8 cellular contexts compared by ENCODE assay signal in genomic region chr19:1243768-1244692, GRCh38. TPM values are rescaled to one million over a fixed set of nuclear protein-coding genes. Genes with fewer than 3 reads are reported as not detected.
A peak's percentile ranks its signal among the peaks of the same experiment; 100 is the strongest.
DNase-seq lines count a peak whose midpoint lies in the region; ATAC-seq and TF ChIP-seq lines count a peak whose summit lies in the region.

No MANE protein-coding gene starts in this region.

- DNase-seq in DMS 273 (lab: John Stamatoyannopoulos, UW; ENCODE audit: unreplicated experiment) (peak; percentile 93), IMR-90 (peak; percentile 77), globus pallidus (ENCODE audit: low spot score) (peak; percentile 86), trophoblast cell (peak; percentile 70 to 84), transverse colon (peak; percentile 91)
- DNase-seq in activated naive CD4-positive, alpha-beta T cell treated with anti-CD3 and anti-CD28 coated beads, Interleukin-2, amount 50 U/mL, for 16 hours: peak; percentile 88

- peaks cover 22% of the 10 kb centered on the region for H4K20me1 ChIP-seq in IMR-90 (ENCODE audit: insufficient read depth, low read length)

- no TSS peak for BruUV-seq in IMR-90 (replicated peaks; lab: Mats Ljungman, UMichigan)

- TF ChIP-seq RAD21 in IMR-90 (IDR thresholded peaks at IDR 0.05; ENCODE audit: low read length): peak; percentile 89

- H3K4ac ChIP-seq in IMR-90 (ENCODE audit: low read depth, low read length) (peak overlapping the region; percentile 47), trophoblast cell (ENCODE audit: low read depth, low read length) (no peak overlapping the region)

- H3K79me1 ChIP-seq in IMR-90 (ENCODE audit: low read depth in 1 of 2, low read length in 2 of 2) (peaks cover 4 to 54% of the 10 kb centered on the region in 2 experiments; a peak in 2 of 4 replicates), trophoblast cell (ENCODE audit: low read length) (peaks cover 17% of the 10 kb centered on the region)

- no peak overlapping the region for H4K91ac ChIP-seq in IMR-90 (ENCODE audit: insufficient read depth, low read depth, low read length)
- H4K91ac ChIP-seq in trophoblast cell (ENCODE audit: low read depth, low read length): no peak overlapping the region

- peak; percentile 93 for TF ChIP-seq CTCF in IMR-90 (conservative IDR thresholded peaks at IDR 0.05; ENCODE audit: low read depth, low read length)
- TF ChIP-seq CTCF in transverse colon (IDR thresholded peaks at IDR 0.05): peak; percentile 95 to 99 (median 98)

- in situ Hi-C loops in IMR-90 (cut with MboI; ENCODE audit: low sequenced_read_pairs) (no loop called here), transverse colon (cut with MboI; ENCODE audit: low pct_ligation_motif_present in 1 of 4, low pct_unique_long_range_greater_than_20kb in 1 of 4, low sequenced_read_pairs in 3 of 4) (no loop called here)

- dilution Hi-C loops in IMR-90 (cut with HindIII; ENCODE audit: low sequenced_read_pairs, unreplicated experiment): no loop called here

- H3K27me3 ChIP-seq in IMR-90 (ENCODE audit: control insufficient read depth, insufficient read depth, low read length): no peaks in the 10 kb centered on the region
- H3K27me3 ChIP-seq in trophoblast cell (ENCODE audit: insufficient read depth, low read length): no peaks in the 10 kb centered on the region
- H3K27me3 ChIP-seq in transverse colon: no peaks in the 10 kb centered on the region

- POLR2A ChIA-PET in IMR-90 (lab: Charles Lee; ENCODE audit: unreplicated experiment): interaction anchor here (0.5 to 4.2 kb wide), 5 partner anchors 9 to 25 kb away, joined by 3 to 62 read pairs (median 6); partner anchors contain the start of gene CIRBP

- CTCF ChIA-PET in IMR-90 (lab: Yijun Ruan, JAX): interaction anchor here (0.6 to 3.1 kb wide), 8 partner anchors 9 to 28 kb away, joined by 3 to 64 read pairs (median 7); partner anchors contain the start of gene CIRBP

- TF ChIP-seq EP300 in transverse colon (IDR thresholded peaks at IDR 0.05; ENCODE audit: low read depth): no peak

- no peak overlapping the region for H2BK12ac ChIP-seq in trophoblast cell (ENCODE audit: low read length)

- H4K8ac ChIP-seq in IMR-90 (ENCODE audit: low read depth in 2 of 2, low read length in 2 of 2): peak overlapping the region in 1 of 2 experiments; percentile 64; a peak in 1 of 4 replicates
- no peak overlapping the region for H4K8ac ChIP-seq in trophoblast cell (ENCODE audit: low read depth, low read length)

- H2BK15ac ChIP-seq in IMR-90 (ENCODE audit: low read depth, low read length): no peak overlapping the region

- H2BK20ac ChIP-seq in IMR-90 (ENCODE audit: low read depth, low read length): no peak overlapping the region

- peak; percentile 41; the same call in 1 of the 2 replicates for TF ChIP-seq POLR2A in IMR-90 (IDR thresholded peaks at IDR 0.05; ENCODE audit: low read depth, low read length)
- TF ChIP-seq POLR2A in transverse colon (IDR thresholded peaks at IDR 0.05): no peak

- H3K4me2 ChIP-seq in IMR-90 (ENCODE audit: low read depth, low read length) (peak overlapping the region; percentile 24; the same call in 1 of the 2 replicates), trophoblast cell (ENCODE audit: low read length) (no peak overlapping the region)

- H3K9me1 ChIP-seq in IMR-90 (ENCODE audit: insufficient read depth, low read length): no peaks in the 10 kb centered on the region

- peaks cover 13% of the 10 kb centered on the region for H3K79me2 ChIP-seq in trophoblast cell (ENCODE audit: control insufficient read depth, insufficient read depth, low read length, poor library complexity)

- no peak overlapping the region for H3K56ac ChIP-seq in IMR-90 (ENCODE audit: extremely low read depth, insufficient read depth, low read length)

- peak; percentile 9 for ATAC-seq in IMR-90 (ENCODE audit: low read depth)
- ATAC-seq in SK-N-SH treated with all-trans-retinoic acid at 6 μM for 48 hours: peak; percentile 59
- no peak for ATAC-seq in GM19467 (IDR thresholded peaks at IDR 0.05; ENCODE audit: unreplicated experiment)

- H3K14ac ChIP-seq in IMR-90 (replicated peaks; ENCODE audit: low read depth, low read length) (no peak overlapping the region), trophoblast cell (ENCODE audit: low read length) (no peak overlapping the region)

- no peak overlapping the region for H4K12ac ChIP-seq in trophoblast cell (ENCODE audit: low read depth, low read length)

- 41% methylated on average over 18 of the region's 33 CpGs; no CpG with 5 or more reads in 1 of the 2 experiments for WGBS in IMR-90 (ENCODE audit: extremely low coverage in 2 of 2, insufficient read length in 1 of 2), 2 experiments
- no CpG with 5 or more reads among the region's 33 CpGs for WGBS in trophoblast cell (ENCODE audit: extremely low coverage, insufficient coverage, insufficient read length)
- WGBS in transverse colon (ENCODE audit: low coverage in 1 of 2), 2 donors: 72% methylated on average over 14 of the region's 33 CpGs; no CpG with 5 or more reads in 1 of the 2 donors

- no peaks in the 10 kb centered on the region; the same call in 1 of the 2 replicates for H3K36me3 ChIP-seq in IMR-90 (ENCODE audit: control insufficient read depth, insufficient read depth, low read length)
- peaks cover 10 to 12% of the 10 kb centered on the region in 2 experiments for H3K36me3 ChIP-seq in trophoblast cell (ENCODE audit: control insufficient read depth in 1 of 2, insufficient read depth in 2 of 2, low read length in 2 of 2)
- H3K36me3 ChIP-seq in transverse colon: no peaks in the 10 kb centered on the region

- H3K23ac ChIP-seq in IMR-90 (ENCODE audit: low read depth, low read length) (peak overlapping the region; percentile 1; the same call in 1 of the 2 replicates), trophoblast cell (ENCODE audit: low read length) (no peak overlapping the region)

- intact Hi-C loops in IMR-90 (cut with micrococcal nuclease): loop anchor here (1.0 kb wide), 1 partner anchor 22 kb away; no protein-coding TSS in a partner anchor
- intact Hi-C loops in transverse colon (cut with DNase I; ENCODE audit: low total_unique reads): loop anchor here (1.0 to 10.0 kb wide), 3 partner anchors 23 to 219 kb away; partner anchors contain the start of genes CNN2, GPX4, RNU6-2 and TMEM259

- no peak overlapping the region for H4K5ac ChIP-seq in IMR-90 (ENCODE audit: low read depth, low read length)

- H3K18ac ChIP-seq in IMR-90 (ENCODE audit: low read depth, low read length): no peak overlapping the region
- H3K18ac ChIP-seq in trophoblast cell (ENCODE audit: low read length): no peak overlapping the region

- H3K4me1 ChIP-seq in IMR-90 (ENCODE audit: control insufficient read depth, insufficient read depth, low read length) (peaks cover 26% of the 10 kb centered on the region), trophoblast cell (ENCODE audit: control insufficient read depth in 1 of 2, insufficient read depth in 2 of 2, low read length in 2 of 2) (peaks cover 11 to 22% of the 10 kb centered on the region in 2 experiments), transverse colon (peaks cover 62 to 73% (median 67%) of the 10 kb centered on the region in 4 donors)

- H3K4me3 ChIP-seq in IMR-90 (ENCODE audit: insufficient read depth, low read depth, low read length): no peak overlapping the region
- no peak overlapping the region for H3K4me3 ChIP-seq in trophoblast cell (ENCODE audit: low read depth, low read length)
- peak overlapping the region in 1 of 4 donors; percentile 86 for H3K4me3 ChIP-seq in transverse colon

- H3K27ac ChIP-seq in IMR-90 (ENCODE audit: insufficient read depth, low read length): peak overlapping the region; percentile 63
- peak overlapping the region; percentile 19 for H3K27ac ChIP-seq in trophoblast cell (ENCODE audit: low read depth, low read length)
- peak overlapping the region; percentile 98 to 99 (median 98) for H3K27ac ChIP-seq in transverse colon

- H3K9ac ChIP-seq in IMR-90 (ENCODE audit: low read depth, low read length) (no peak overlapping the region), trophoblast cell (ENCODE audit: low read length) (no peak overlapping the region)

- H2AFZ ChIP-seq in IMR-90 (replicated peaks; ENCODE audit: low read length, poor library complexity) (peak overlapping the region; percentile 78), trophoblast cell (ENCODE audit: insufficient read depth, low read length, poor library complexity) (no peak overlapping the region)

- peak overlapping the region; percentile 61; the same call in 1 of the 2 replicates for H2BK120ac ChIP-seq in IMR-90 (ENCODE audit: low read depth, low read length)
- H2BK120ac ChIP-seq in trophoblast cell (ENCODE audit: insufficient read depth, low read length, poor library complexity): no peak overlapping the region

- peak overlapping the region; percentile 97 for H2AK9ac ChIP-seq in IMR-90 (replicated peaks; ENCODE audit: low read depth, low read length, poor library complexity)

- no peaks in the 10 kb centered on the region for H3K9me3 ChIP-seq in IMR-90 (ENCODE audit: control insufficient read depth, insufficient read depth, low read length)
- no peaks in the 10 kb centered on the region for H3K9me3 ChIP-seq in trophoblast cell (ENCODE audit: insufficient read depth, low read depth, low read length)
- H3K9me3 ChIP-seq in transverse colon: no peaks in the 10 kb centered on the region

- H2BK5ac ChIP-seq in IMR-90 (ENCODE audit: low read depth, low read length, poor library complexity, severe bottlenecking): peak overlapping the region; percentile 22
- no peak overlapping the region for H2BK5ac ChIP-seq in trophoblast cell (ENCODE audit: low read depth, low read length, poor library complexity)

- H2AK5ac ChIP-seq in IMR-90 (ENCODE audit: low read depth, low read length) (peak overlapping the region; percentile 81; the same call in 1 of the 2 replicates), trophoblast cell (ENCODE audit: low read length) (no peak overlapping the region)

RNA-seq across cellular contexts. Expression of gene ATP5F1D, which starts 2.5 kb away (rescaled TPM):
- total RNA-seq in IMR-90 (2012; rRNA removed): 7.3 and 13.6 TPM in 2 replicates
- polyA plus RNA-seq in IMR-90 (2012; rRNA removed): 140 and 189 TPM in 2 replicates
- polyA plus RNA-seq in IMR-90 (2012; cell fraction: cytosol; rRNA removed): 348 and 386 TPM in 2 replicates
- polyA plus RNA-seq in IMR-90 (2012; cell fraction: nucleus; rRNA removed; ENCODE audit: low replicate concordance): 72.4 and 213 TPM in 2 replicates
- polyA plus RNA-seq in trophoblast cell (2013): 106 and 107 TPM in 2 replicates
- total RNA-seq in transverse colon: 100 to 1,000 TPM; 157 to 650 (median 240) TPM

RNA-seq across cellular contexts. Expression of gene MIDN, which starts 4.4 kb away (rescaled TPM):
- total RNA-seq in IMR-90 (2012; rRNA removed): 2.2 and 2.5 TPM in 2 replicates
- polyA plus RNA-seq in IMR-90 (2012; rRNA removed): 24.1 and 26.0 TPM in 2 replicates
- polyA plus RNA-seq in IMR-90 (2012; cell fraction: cytosol; rRNA removed): 39.2 and 47.7 TPM in 2 replicates
- 97.0 and 144 TPM in 2 replicates for polyA plus RNA-seq in IMR-90 (2012; cell fraction: nucleus; rRNA removed; ENCODE audit: low replicate concordance)
- polyA plus RNA-seq in trophoblast cell (2013): 159 and 165 TPM in 2 replicates
- 100 to 1,000 TPM in 3 of 4 donors, 10 to 100 TPM in 1; 89.4 to 379 (median 116) TPM for total RNA-seq in transverse colon

RNA-seq across cellular contexts. Expression of gene CBARP, which starts 6.2 kb away (rescaled TPM):
- total RNA-seq in IMR-90 (2012; rRNA removed) (0.18 and 0.56 TPM in 2 replicates), transverse colon (1 to 10 TPM in 1 of 4 donors, under 1 TPM in 2, not detected in 1; 0.32 to 5.2 (median 0.68) TPM)
- 3.9 and 8.5 TPM in 2 replicates for polyA plus RNA-seq in IMR-90 (2012; rRNA removed)
- 3.2 and 7.9 TPM in 2 replicates for polyA plus RNA-seq in IMR-90 (2012; cell fraction: cytosol; rRNA removed)
- polyA plus RNA-seq in IMR-90 (2012; cell fraction: nucleus; rRNA removed; ENCODE audit: low replicate concordance): 24.1 and 64.4 TPM in 2 replicates
- polyA plus RNA-seq in trophoblast cell (2013): 3.7 and 4.2 TPM in 2 replicates

RNA-seq across cellular contexts. Expression of gene CIRBP, which starts 25.1 kb away (rescaled TPM):
- total RNA-seq in IMR-90 (2012; rRNA removed) (226 and 299 TPM in 2 replicates), transverse colon (100 to 1,000 TPM; 431 to 488 (median 460) TPM)
- polyA plus RNA-seq in IMR-90 (2012; rRNA removed): 405 and 542 TPM in 2 replicates
- polyA plus RNA-seq in IMR-90 (2012; cell fraction: cytosol; rRNA removed): 562 and 617 TPM in 2 replicates
- polyA plus RNA-seq in IMR-90 (2012; cell fraction: nucleus; rRNA removed; ENCODE audit: low replicate concordance): 2,129 and 2,924 TPM in 2 replicates
- 116 and 120 TPM in 2 replicates for polyA plus RNA-seq in trophoblast cell (2013)

RNA-seq across cellular contexts. Expression of gene FAM174C, which starts 31.3 kb away (rescaled TPM):
- 7.5 and 10.6 TPM in 2 replicates for total RNA-seq in IMR-90 (2012; rRNA removed)
- polyA plus RNA-seq in IMR-90 (2012; rRNA removed): 61.8 and 93.4 TPM in 2 replicates
- 94.9 and 135 TPM in 2 replicates for polyA plus RNA-seq in IMR-90 (2012; cell fraction: cytosol; rRNA removed)
- polyA plus RNA-seq in IMR-90 (2012; cell fraction: nucleus; rRNA removed; ENCODE audit: low replicate concordance): 46.6 and 93.7 TPM in 2 replicates
- 58.5 and 63.2 TPM in 2 replicates for polyA plus RNA-seq in trophoblast cell (2013)
- 100 to 1,000 TPM in 2 of 4 donors, 10 to 100 TPM in 2; 72.5 to 116 (median 99.0) TPM for total RNA-seq in transverse colon

Comparison
In these comparisons a context has a peak if more than half of its experiments do, and no peak if none do; other contexts are left out.
1. H3K27ac ChIP-seq: peak in every context shown above with its lines; median percentile 98 in transverse colon; 63 in IMR-90; 19 in trophoblast cell.
2. RNA of gene ATP5F1D, which starts 2.5 kb away (total RNA-seq): 157 to 650 TPM in transverse colon; 7.3 to 13.6 TPM in IMR-90; every median in the first group is over 10 times any median in the second.
3. RNA of gene MIDN, which starts 4.4 kb away (total RNA-seq): 89.4 to 379 TPM in transverse colon; 2.2 to 2.5 TPM in IMR-90; every median in the first group is over 10 times any median in the second.
4. Peak in every context shown above with its lines, with median percentiles within 50 percentile points of each other: DNase-seq.